In genomic region chr17:68539536-68540469, GRCh38 we compare ENCODE assay signal across 9 cellular contexts. TPM values are rescaled to one million over a fixed set of nuclear protein-coding genes. Genes with fewer than 3 reads are reported as not detected.
DNase-seq lines count a peak whose midpoint lies in the region; ATAC-seq and TF ChIP-seq lines count a peak whose summit lies in the region.
"Had no signal": no experiment of that assay in that cellular context is flagged by ENCODE, and none has a peak within 500 bp of the region (broad histone marks: within the 10 kb centered on the region; RNA-seq: fewer than 3 reads in every experiment).

No MANE protein-coding gene starts in this region.

- no peaks in the 10 kb centered on the region for H3F3A ChIP-seq in SU-DHL-6 (ENCODE audit: insufficient read depth)

- POLR2A ChIA-PET in activated CD4-positive, alpha-beta T cell treated with anti-CD3 and anti-CD28 coated beads, Interleukin-2, amount 10 ng/mL, durations not matched to agents 7 days and 5 days (lab: Charles Lee), result no interaction called here

- H3K9ac ChIP-seq in SU-DHL-6 (ENCODE audit: low read length) (no peak overlapping the region), colonic mucosa (ENCODE audit: low read depth in 2 of 2, low read length in 2 of 2) (no peak overlapping the region)

- H3K4me1 Mint-ChIP-seq in activated CD4-positive, alpha-beta T cell treated with anti-CD3 and anti-CD28 coated beads, Interleukin-2, amount 10 ng/mL, durations not matched to agents 7 days and 5 days, result no peaks in the 10 kb centered on the region
- peaks cover 0 to 9% of the 10 kb centered on the region in 2 donors for H3K4me1 Mint-ChIP-seq in immature natural killer cell

- H3K9me3 Mint-ChIP-seq in activated CD4-positive, alpha-beta T cell treated with anti-CD3 and anti-CD28 coated beads, Interleukin-2, amount 10 ng/mL, durations not matched to agents 7 days and 5 days, result no peaks in the 10 kb centered on the region
- no peaks in the 10 kb centered on the region for H3K9me3 Mint-ChIP-seq in immature natural killer cell
- H3K9me3 Mint-ChIP-seq: activated CD4-positive, alpha-beta memory T cell treated with anti-CD3 and anti-CD28 coated beads for 36 hours had no signal

- TF ChIP-seq CTCF in SU-DHL-6 (IDR thresholded peaks at IDR 0.05; ENCODE audit: insufficient read depth, low read length, poor library complexity, severe bottlenecking) (peak; percentile 37), upper lobe of left lung (IDR thresholded peaks at IDR 0.05) (peak in 4 of 6 experiments; percentile 17 to 33 (median 25)), colonic mucosa (IDR thresholded peaks at IDR 0.05) (no peak)

- intact Hi-C loops in colonic mucosa (cut with DNase I), result loop anchor here (10.0 kb wide), 1 partner anchor 225 kb away; no protein-coding TSS in a partner anchor

- TF ChIP-seq POLR2A in upper lobe of left lung (IDR thresholded peaks at IDR 0.05), result peak in 1 of 4 donors; percentile 32

- H3K27me3 ChIP-seq in SU-DHL-6 (ENCODE audit: low read length) (no peaks in the 10 kb centered on the region), upper lobe of left lung (no peaks in the 10 kb centered on the region), colonic mucosa (no peaks in the 10 kb centered on the region)

- no peak overlapping the region for H3K4me2 ChIP-seq in SU-DHL-6 (ENCODE audit: low read depth, low read length, poor library complexity, severe bottlenecking)

- peak overlapping the region; percentile 12 for H3K27ac Mint-ChIP-seq in activated CD4-positive, alpha-beta T cell treated with anti-CD3 and anti-CD28 coated beads, Interleukin-2, amount 10 ng/mL, durations not matched to agents 7 days and 5 days
- peak overlapping the region; percentile 3 to 77 (median 42) for H3K27ac Mint-ChIP-seq in immature natural killer cell
- H3K27ac Mint-ChIP-seq: activated CD4-positive, alpha-beta memory T cell treated with anti-CD3 and anti-CD28 coated beads for 36 hours had no signal

- H3K4me3 ChIP-seq in SU-DHL-6 (ENCODE audit: insufficient read depth, low read length, poor library complexity, severe bottlenecking) (no peak overlapping the region), upper lobe of left lung (no peak overlapping the region), colonic mucosa (no peak overlapping the region)

- peak in 1 of 4 donors; percentile 69 for TF ChIP-seq EP300 in upper lobe of left lung (IDR thresholded peaks at IDR 0.05)

- 59 to 65% methylated on average over 20 of the region's 20 CpGs for WGBS in upper lobe of left lung, 2 donors

- H3K4me3 Mint-ChIP-seq in activated CD4-positive, alpha-beta T cell treated with anti-CD3 and anti-CD28 coated beads, Interleukin-2, amount 10 ng/mL, durations not matched to agents 7 days and 5 days, result no peak overlapping the region
- H3K4me3 Mint-ChIP-seq in immature natural killer cell, result no peak overlapping the region
- H3K4me3 Mint-ChIP-seq: activated CD4-positive, alpha-beta memory T cell treated with anti-CD3 and anti-CD28 coated beads for 36 hours had no signal

- H3K36me3 ChIP-seq in SU-DHL-6 (ENCODE audit: low read length) (0 out of 2 replicates have a peak, but pooled peaks cover 2% of the 10 kb centered on the region), upper lobe of left lung (peaks cover 0 to 69% (median 26%) of the 10 kb centered on the region in 4 donors), colonic mucosa (no peaks in the 10 kb centered on the region)

- H3K27me3 Mint-ChIP-seq in activated CD4-positive, alpha-beta T cell treated with anti-CD3 and anti-CD28 coated beads, Interleukin-2, amount 10 ng/mL, durations not matched to agents 7 days and 5 days, result no peaks in the 10 kb centered on the region
- H3K27me3 Mint-ChIP-seq in immature natural killer cell (ENCODE audit: low read depth in 3 of 3), result no peaks in the 10 kb centered on the region
- H3K27me3 Mint-ChIP-seq: activated CD4-positive, alpha-beta memory T cell treated with anti-CD3 and anti-CD28 coated beads for 36 hours had no signal

- peak; percentile 30 to 63 for ATAC-seq in upper lobe of left lung (ENCODE audit: low FRiP score in 2 of 2)

- H3K4me1 ChIP-seq in upper lobe of left lung (peaks cover 0 to 30% (median 14%) of the 10 kb centered on the region in 4 donors), colonic mucosa (no peaks in the 10 kb centered on the region)

- no peaks in the 10 kb centered on the region for H3K9me3 ChIP-seq in SU-DHL-6 (ENCODE audit: insufficient read depth, low read length)
- no peaks in the 10 kb centered on the region for H3K9me3 ChIP-seq in upper lobe of left lung
- H3K9me3 ChIP-seq in colonic mucosa, result no peaks in the 10 kb centered on the region

- CTCF ChIA-PET in activated CD4-positive, alpha-beta T cell treated with anti-CD3 and anti-CD28 coated beads, Interleukin-2, amount 10 ng/mL, durations not matched to agents 7 days and 5 days (lab: Charles Lee), result no interaction called here

- peak; percentile 20 for DNase-seq in activated CD4-positive, alpha-beta T cell treated with anti-CD3 and anti-CD28 coated beads, Interleukin-2, amount 10 ng/mL, durations not matched to agents 7 days and 5 days
- no peak for DNase-seq in activated CD4-positive, alpha-beta T cell treated with anti-CD3 and anti-CD28 coated beads for 4 hours
- no peak for DNase-seq in immature natural killer cell
- peak in 1 of 2 donors; percentile 71 for DNase-seq in upper lobe of left lung
- DNase-seq in colonic mucosa, result no peak
- DNase-seq in inferior parietal cortex (ENCODE audit: extremely low spot score), result no peak
- no peak for DNase-seq in stimulated activated CD4-positive, alpha-beta T cell treated with anti-CD3 and anti-CD28 coated beads, Interleukin-4, amount 100 ng/mL, for 24 hours
- DNase-seq: activated CD4-positive, alpha-beta memory T cell treated with anti-CD3 and anti-CD28 coated beads for 36 hours had no signal

- no peaks in the 10 kb centered on the region for H4K20me1 ChIP-seq in SU-DHL-6 (ENCODE audit: low read depth, low read length)

- H3K79me2 ChIP-seq in SU-DHL-6 (ENCODE audit: insufficient read depth, low read length), result no peaks in the 10 kb centered on the region

- H2AFZ ChIP-seq in SU-DHL-6 (ENCODE audit: low read depth, low read length, severe bottlenecking), result no peak overlapping the region

- no peaks in the 10 kb centered on the region for H3K9me2 ChIP-seq in SU-DHL-6 (replicated peaks; ENCODE audit: insufficient read depth, low read length)

- peaks cover 13% of the 10 kb centered on the region for H3K36me3 Mint-ChIP-seq in activated CD4-positive, alpha-beta T cell treated with anti-CD3 and anti-CD28 coated beads, Interleukin-2, amount 10 ng/mL, durations not matched to agents 7 days and 5 days (ENCODE audit: low read depth)
- H3K36me3 Mint-ChIP-seq in immature natural killer cell, result peaks cover 4 to 9% (median 5%) of the 10 kb centered on the region in 3 donors

- no peak overlapping the region for H3K27ac ChIP-seq in SU-DHL-6 (ENCODE audit: low read depth, low read length)
- H3K27ac ChIP-seq in upper lobe of left lung, result peak overlapping the region in 3 of 4 donors; percentile 45 to 77 (median 50)
- H3K27ac ChIP-seq in colonic mucosa, result no peak overlapping the region

RNA-seq across cellular contexts. Expression of gene PRKAR1A, which starts 27.6 kb away (rescaled TPM):
- total RNA-seq in activated CD4-positive, alpha-beta T cell treated with anti-CD3 and anti-CD28 coated beads, Interleukin-2, amount 10 ng/mL, durations not matched to agents 7 days and 5 days, result 100 to 1,000 TPM; 200 to 203 TPM
- 100 to 1,000 TPM; 275 to 458 (median 320) TPM for polyA plus RNA-seq in immature natural killer cell
- 100 to 1,000 TPM; 161 to 490 (median 396) TPM for total RNA-seq in upper lobe of left lung
- total RNA-seq in colonic mucosa, result 100 to 1,000 TPM; 133 to 168 TPM

Comparison
In these comparisons a context has a peak if more than half of its experiments do, and no peak if none do; other contexts are left out.
1. H3K27ac ChIP-seq: peak in upper lobe of left lung (3 of 4); none in SU-DHL-6 (single experiment) and colonic mucosa (single experiment).